1 cellular context compared by ENCODE assay signal in the genomic region with DNA sequence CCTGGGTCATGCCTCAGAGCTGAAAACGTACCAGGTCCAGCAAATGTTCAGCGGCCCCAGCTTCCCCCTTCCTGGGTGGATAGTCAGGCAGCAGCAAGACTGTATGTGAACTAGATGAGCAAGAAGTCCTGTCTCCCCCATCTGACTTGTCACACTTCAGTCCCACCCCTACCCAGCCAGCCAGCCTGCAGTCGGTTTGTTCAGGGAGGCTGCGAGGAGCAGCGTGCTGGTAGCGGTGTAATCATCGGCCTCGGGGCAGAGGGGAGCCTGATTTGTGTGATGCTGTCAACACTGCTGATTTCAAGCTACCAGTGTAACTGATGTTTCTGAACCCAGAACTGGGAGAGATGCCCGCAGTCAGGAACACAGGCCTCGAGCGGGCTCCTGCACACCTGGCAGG.
TF ChIP-seq lines count a peak whose summit lies in the region.

No MANE protein-coding gene starts in this region.

TF ChIP-seq in K562, 482 proteins besides CTCF, POLR2A, EP300 and RAD21:
- TF ChIP-seq PRPF4 (IDR thresholded peaks at IDR 0.05; ENCODE audit: insufficient read depth, low read depth, low read length, poor library complexity, severe bottlenecking): no peak
- TF ChIP-seq POLR2G (IDR thresholded peaks at IDR 0.05; ENCODE audit: low read depth, low read length): peak; percentile 43
- TF ChIP-seq CAMTA2 (CRISPR knock-in tag; conservative IDR thresholded peaks at IDR 0.05): no peak
- no peak for TF ChIP-seq NRF1 (conservative IDR thresholded peaks at IDR 0.05 in 1 of 2, IDR thresholded peaks at IDR 0.05 in 1 of 2)
- no peak for TF ChIP-seq CBX1 (IDR thresholded peaks at IDR 0.05; ENCODE audit: low read depth)
